ENCODE assay signal across 26 cellular contexts in the genomic region with DNA sequence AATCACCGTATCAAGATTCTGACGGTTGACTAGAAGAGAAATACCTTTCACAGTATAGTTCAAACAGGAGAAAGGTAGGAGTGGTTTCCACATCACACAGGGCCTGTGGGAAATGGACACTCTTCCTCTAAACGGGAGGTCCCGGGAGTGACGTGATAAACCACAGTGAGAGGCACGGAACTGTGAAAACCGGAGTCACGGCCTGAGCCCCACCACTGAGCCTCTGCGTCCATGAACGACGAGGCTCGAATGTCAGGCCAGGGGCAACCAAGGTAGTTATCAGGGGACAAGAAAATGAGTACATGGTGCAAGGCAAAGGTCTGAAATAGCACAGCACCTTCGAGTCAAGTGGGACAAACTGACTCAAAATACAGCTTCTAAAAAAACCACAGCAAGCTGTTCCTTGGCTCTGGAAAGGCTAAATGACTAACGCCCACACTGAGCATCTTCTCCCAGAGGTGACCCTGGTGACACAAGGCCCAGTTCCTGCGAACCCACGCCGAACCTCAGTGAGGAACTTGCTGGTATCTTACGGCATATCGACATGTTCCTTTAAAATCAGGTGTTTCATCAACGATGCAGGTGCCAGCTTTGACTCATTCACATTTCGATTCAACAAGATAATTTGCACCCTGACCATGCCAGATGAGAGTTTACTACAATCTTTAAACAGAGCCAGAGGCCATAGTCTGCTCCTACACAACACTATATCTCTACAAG.
"Had no signal": no experiment of that assay in that cellular context is flagged by ENCODE, and none has a peak within 500 bp of the region (broad histone marks: within the 10 kb centered on the region; RNA-seq: fewer than 3 reads in every experiment).

No MANE protein-coding gene starts in this region.

- FAIRE-seq: astrocyte, TTC549 had no signal

- H3K27ac ChIP-seq: PC-9, VCaP had no signal

- H3K4me2 ChIP-seq: PC-9 had no signal

- H3K27ac Mint-ChIP-seq: activated CD8-positive, alpha-beta T cell treated with anti-CD3 and anti-CD28 coated beads, Interleukin-2, amount 10 ng/mL, durations not matched to agents 7 days and 5 days; activated naive CD4-positive, alpha-beta T cell treated with anti-CD3 and anti-CD28 coated beads, Interleukin-2, amount 50 U/mL, for 72 hours; activated naive CD8-positive, alpha-beta T cell treated with anti-CD3 and anti-CD28 coated beads, Interleukin-2, amount 50 U/mL, for 24 hours; activated T-helper 1 cell treated with anti-CD3 and anti-CD28 coated beads, Interleukin-12 subunit alpha, Interleukin-12 subunit beta, Interleukin-2, Interleukin-4 antibody, amounts not matched to agents 30 ng/mL and 10 ng/mL and 1 ng/mL, durations not matched to agents 14 hours and 24 hours and 36 hours had no signal

- H3K9me3 ChIP-seq: MG63 had no signal

- H3K27me3 ChIP-seq: MG63 had no signal

- H2AFZ ChIP-seq: PC-9 had no signal

- H3K9me3 Mint-ChIP-seq: activated naive CD4-positive, alpha-beta T cell treated with anti-CD3 and anti-CD28 coated beads, Interleukin-2, amount 50 U/mL, for 72 hours; activated naive CD8-positive, alpha-beta T cell treated with anti-CD3 and anti-CD28 coated beads, Interleukin-2, amount 50 U/mL, for 24 hours; activated T-helper 1 cell treated with anti-CD3 and anti-CD28 coated beads, Interleukin-12 subunit alpha, Interleukin-12 subunit beta, Interleukin-2, Interleukin-4 antibody, amounts not matched to agents 30 ng/mL and 10 ng/mL and 1 ng/mL, durations not matched to agents 14 hours and 24 hours and 36 hours had no signal

- ATAC-seq: activated CD8-positive, alpha-beta T cell treated with anti-CD3 and anti-CD28 coated beads, Interleukin-2, amount 10 ng/mL, durations not matched to agents 7 days and 5 days; activated naive CD4-positive, alpha-beta T cell treated with anti-CD3 and anti-CD28 coated beads, Interleukin-2, amount 50 U/mL, for 72 hours; activated naive CD8-positive, alpha-beta T cell treated with anti-CD3 and anti-CD28 coated beads, Interleukin-2, amount 50 U/mL, for 24 hours had no signal

- DNase-seq: activated CD4-positive, alpha-beta T cell treated with anti-CD3 and anti-CD28 coated beads for 48 hours; activated CD4-positive, alpha-beta T cell treated with anti-CD3 and anti-CD28 coated beads, Interleukin-2, amount 50 U/mL, for 4 hours; activated CD8-positive, alpha-beta memory T cell treated with anti-CD3 and anti-CD28 coated beads, Interleukin-2, amount 50 U/mL, for 48 hours; activated CD8-positive, alpha-beta T cell treated with anti-CD3 and anti-CD28 coated beads, Interleukin-2, amount 10 ng/mL, durations not matched to agents 7 days and 5 days; activated effector memory CD4-positive, alpha-beta T cell treated with Interleukin-2 at 50 U/mL for 16 hours; activated naive CD4-positive, alpha-beta T cell; activated naive CD8-positive, alpha-beta T cell treated with anti-CD3 and anti-CD28 coated beads, Interleukin-2, amount 50 U/mL, for 24 hours; activated T-cell treated with anti-CD3 and anti-CD28 coated beads, Interleukin-2, amount 50 U/mL, for 1 hour; amygdala; MG63; NCI-H1105 treated with DMSO at 0.1 percent for 48 hours; NCI-H1436 treated with DMSO at 0.1 percent for 48 hours; NCI-H187; NCI-H2081; NCI-H446; NCI-H524; PC-9; SIG-M5; T-helper 2 cell; T1000 had no signal

- H3K36me3 Mint-ChIP-seq: activated naive CD4-positive, alpha-beta T cell treated with anti-CD3 and anti-CD28 coated beads, Interleukin-2, amount 50 U/mL, for 72 hours had no signal

- H3K36me3 ChIP-seq: MG63 had no signal

- H3K4me1 Mint-ChIP-seq: activated naive CD8-positive, alpha-beta T cell treated with anti-CD3 and anti-CD28 coated beads, Interleukin-2, amount 50 U/mL, for 24 hours had no signal

- H3K4me3 ChIP-seq: MG63, PC-9 had no signal

- H3K27me3 Mint-ChIP-seq: brain had no signal

- H3K4me3 Mint-ChIP-seq: activated CD8-positive, alpha-beta T cell treated with anti-CD3 and anti-CD28 coated beads, Interleukin-2, amount 10 ng/mL, durations not matched to agents 7 days and 5 days; activated naive CD8-positive, alpha-beta T cell treated with anti-CD3 and anti-CD28 coated beads, Interleukin-2, amount 50 U/mL, for 24 hours; activated T-helper 1 cell treated with anti-CD3 and anti-CD28 coated beads, Interleukin-12 subunit alpha, Interleukin-12 subunit beta, Interleukin-2, Interleukin-4 antibody, amounts not matched to agents 30 ng/mL and 10 ng/mL and 1 ng/mL, durations not matched to agents 14 hours and 24 hours and 36 hours; brain had no signal
